Comparison of ENCODE assay signal across 22 cellular contexts in the genomic region with DNA sequence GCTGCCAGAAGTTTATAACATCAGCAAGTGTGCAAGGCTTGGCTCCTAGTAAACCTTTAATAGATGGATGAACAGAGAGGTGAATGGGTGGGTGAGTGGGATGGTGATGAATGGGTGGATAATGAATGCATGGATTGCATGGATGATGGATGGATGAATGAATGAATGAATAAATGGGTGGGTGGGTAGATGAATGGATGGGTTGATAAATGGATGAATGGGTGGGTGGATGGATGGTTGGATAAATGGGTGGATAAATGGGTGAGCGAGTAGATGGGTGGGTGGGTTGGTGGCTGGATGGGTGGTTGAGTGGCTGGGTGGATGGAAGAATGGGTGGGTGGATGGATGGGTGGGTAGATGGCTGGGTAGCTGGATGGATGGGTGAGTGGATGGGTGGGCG.
"Had no signal": no experiment of that assay in that cellular context is flagged by ENCODE, and none has a peak within 500 bp of the region (broad histone marks: within the 10 kb centered on the region; RNA-seq: fewer than 3 reads in every experiment).

No MANE protein-coding gene starts in this region.

- H3K4me3 ChIP-seq: coronary artery, dorsolateral prefrontal cortex, esophagus muscularis mucosa, gastroesophageal sphincter, heart left ventricle, hepatocyte, left lung, lower lobe of right lung, mucosa of descending colon had no signal

- H3K9me3 ChIP-seq: esophagus muscularis mucosa, left lung, lower lobe of right lung, mucosa of descending colon had no signal

- H3K4me3 Mint-ChIP-seq: endodermal cell; immature natural killer cell; mesothelial cell of epicardium; naive thymus-derived CD8-positive, alpha-beta T cell had no signal

- H3K9me3 Mint-ChIP-seq: endodermal cell, immature natural killer cell, mesothelial cell of epicardium had no signal

- H3K4me1 ChIP-seq: esophagus muscularis mucosa, foreskin keratinocyte, gastroesophageal sphincter, heart left ventricle, left lung, lower lobe of right lung had no signal

- H3K27ac Mint-ChIP-seq: endodermal cell; immature natural killer cell; mesothelial cell of epicardium; naive B cell; naive thymus-derived CD8-positive, alpha-beta T cell had no signal

- ATAC-seq: foreskin keratinocyte; gastroesophageal sphincter; heart left ventricle; left cardiac atrium; left lung; left ventricle myocardium superior; lower lobe of right lung; mucosa of descending colon; naive thymus-derived CD8-positive, alpha-beta T cell had no signal

- H3K36me3 Mint-ChIP-seq: immature natural killer cell; mesothelial cell of epicardium; naive thymus-derived CD8-positive, alpha-beta T cell had no signal

- H3K36me3 ChIP-seq: esophagus muscularis mucosa, gastroesophageal sphincter, heart left ventricle, left lung, lower lobe of right lung had no signal

- H3K27ac ChIP-seq: coronary artery, dorsolateral prefrontal cortex, esophagus muscularis mucosa, foreskin keratinocyte, gastroesophageal sphincter, heart left ventricle, hepatocyte, left lung, lower lobe of right lung had no signal

- DNase-seq: dermis blood vessel endothelial cell; dorsolateral prefrontal cortex; effector CD4-positive, alpha-beta T cell; effector memory CD4-positive, alpha-beta T cell; endodermal cell; foreskin keratinocyte; heart left ventricle; hypothalamus; immature natural killer cell; left cardiac atrium; left lung; left ventricle myocardium superior; lower lobe of right lung; mesenchymal stem cell; mucosa of descending colon; naive B cell; naive thymus-derived CD8-positive, alpha-beta T cell had no signal

- H3K4me1 Mint-ChIP-seq: immature natural killer cell, mesothelial cell of epicardium had no signal
